ENCODE assay signal across 6 cellular contexts in the genomic region with DNA sequence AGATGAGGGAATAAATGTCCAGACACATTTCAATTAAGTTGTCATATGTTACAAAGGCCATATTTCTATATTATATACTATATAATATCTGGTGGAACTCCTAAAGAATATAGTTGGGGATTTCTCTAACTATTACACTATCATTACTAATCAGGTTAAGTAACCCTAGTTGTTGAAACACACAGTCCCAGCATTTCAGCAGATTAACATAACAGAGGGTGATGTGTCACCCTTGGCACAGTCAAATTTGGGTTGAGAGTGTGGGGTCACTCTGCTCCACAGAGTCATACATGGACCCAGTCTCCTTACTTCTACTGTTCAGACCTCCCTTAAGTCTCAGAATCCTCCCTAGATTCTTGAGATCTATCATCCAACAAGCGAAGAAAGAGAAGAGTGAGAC.
"Had no signal": no experiment of that assay in that cellular context is flagged by ENCODE, and none has a peak within 500 bp of the region (broad histone marks: within the 10 kb centered on the region; RNA-seq: fewer than 3 reads in every experiment).

No MANE protein-coding gene starts in this region.

- DNase-seq: GM23248, GOT3, H9, HCEC 1CT, IMR-90 had no signal

- H3K4me3 ChIP-seq: GM23248, K562 had no signal

- H3K27ac ChIP-seq: GM23248 had no signal

- H2AFZ ChIP-seq: GM23248 had no signal

- H3K9ac ChIP-seq: GM23248 had no signal
